In the genomic region with DNA sequence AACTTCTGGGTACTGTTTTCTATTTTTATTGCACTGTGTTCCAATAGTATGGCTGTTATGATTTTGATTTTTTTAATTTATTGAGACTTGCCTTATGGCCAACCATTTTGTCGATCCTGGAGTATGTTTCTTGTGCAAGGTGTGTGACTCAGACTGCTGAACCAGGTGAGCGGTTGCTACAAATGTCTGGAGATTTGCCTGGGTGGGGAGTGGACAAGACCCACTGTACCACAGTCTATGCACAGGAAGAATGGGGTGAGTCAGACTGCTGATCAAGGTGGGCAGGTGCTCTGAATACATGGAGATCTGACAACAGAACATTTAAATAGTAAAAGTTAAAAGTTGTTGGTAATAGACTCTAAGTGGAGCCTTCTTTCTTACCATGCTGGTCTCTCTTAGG, we compare ENCODE assay signal across 21 cellular contexts.
"Had no signal": no experiment of that assay in that cellular context is flagged by ENCODE, and none has a peak within 500 bp of the region (broad histone marks: within the 10 kb centered on the region; RNA-seq: fewer than 3 reads in every experiment).

No MANE protein-coding gene starts in this region.

- H3K27ac ChIP-seq: Peyer's patch, SJCRH30 had no signal

- H3K4me3 ChIP-seq: Peyer's patch, SJCRH30 had no signal

- DNase-seq: IMR-90, Karpas-422, KG1, MM.1S, NCI-H1092 treated with DMSO at 0.1 percent for 48 hours, NCI-H1436, NCI-H187, NCI-H2029, NCI-H2081 treated with DMSO at 0.1 percent for 48 hours, NCI-H2171, NCI-H226, NCI-H446, NCI-H510A, NCI-H524 treated with DMSO at 0.1 percent for 48 hours, NCI-H69, NCI-H774, Peyer's patch, RPMI8226, SHP77 treated with DMSO at 0.1 percent for 48 hours, SJCRH30 had no signal

- FAIRE-seq: HepG2 had no signal

- H3K4me1 ChIP-seq: Peyer's patch, SJCRH30 had no signal

- H3K36me3 ChIP-seq: Peyer's patch, SJCRH30 had no signal

- H3K9me3 ChIP-seq: Peyer's patch, SJCRH30 had no signal

- H3K27me3 ChIP-seq: Peyer's patch, SJCRH30 had no signal
